Comparison of ENCODE assay signal across 12 cellular contexts in genomic region chr1:84971957-84972356, GRCh38. TPM values are rescaled to one million over a fixed set of nuclear protein-coding genes. Genes with fewer than 3 reads are reported as not detected.
DNase-seq lines count a peak whose midpoint lies in the region; ATAC-seq, FAIRE-seq and TF ChIP-seq lines count a peak whose summit lies in the region.
"Had no signal": no experiment of that assay in that cellular context is flagged by ENCODE, and none has a peak within 500 bp of the region (broad histone marks: within the 10 kb centered on the region; RNA-seq: fewer than 3 reads in every experiment).

No MANE protein-coding gene starts in this region.

- no peaks in the 10 kb centered on the region for H3K9me3 Mint-ChIP-seq in activated B cell treated with CpG ODN at 0.5 μM for 24 hours

- no peak for FAIRE-seq in GM12891 (lab: Jason Lieb, UNC)
- FAIRE-seq: frontal cortex had no signal

- ATAC-seq in GM19467 (IDR thresholded peaks at IDR 0.05; ENCODE audit: unreplicated experiment): peak; percentile 31
- peak; percentile 45 for ATAC-seq in HG03064 (IDR thresholded peaks at IDR 0.05; ENCODE audit: low read depth, unreplicated experiment)
- ATAC-seq in activated B cell treated with CpG ODN at 0.5 μM for 24 hours (ENCODE audit: low read depth): peak; percentile 56
- no peak for ATAC-seq in mucosa of descending colon
- ATAC-seq: right cardiac atrium had no signal

- no peaks in the 10 kb centered on the region for H3K36me3 ChIP-seq in mucosa of descending colon (ENCODE audit: low read depth)

- peak overlapping the region; percentile 67 for H3K4me3 Mint-ChIP-seq in activated B cell treated with CpG ODN at 0.5 μM for 24 hours

- H3K36me3 Mint-ChIP-seq in activated B cell treated with CpG ODN at 0.5 μM for 24 hours (ENCODE audit: low read depth): peaks cover 32% of the 10 kb centered on the region

- intact Hi-C loops in activated B cell treated with CpG ODN at 0.5 μM for 24 hours (cut with micrococcal nuclease) (loop anchor here (1.0 kb wide), 4 partner anchors 19 to 55 kb away; partner anchors contain the start of gene MCOLN2), mucosa of descending colon (cut with DNase I, micrococcal nuclease) (no loop called here)

- CTCF ChIA-PET in activated B cell treated with CpG ODN at 0.5 μM for 24 hours (lab: Charles Lee): interaction anchor here (1.2 to 2.1 kb wide), 5 partner anchors 27 to 287 kb away, joined by 3 to 16 read pairs (median 5); partner anchors contain the start of gene C1orf52

- H3K4me1 Mint-ChIP-seq in activated B cell treated with CpG ODN at 0.5 μM for 24 hours: peaks cover 61% of the 10 kb centered on the region

- peak overlapping the region; percentile 70 for H3K27ac Mint-ChIP-seq in activated B cell treated with CpG ODN at 0.5 μM for 24 hours

- no peaks in the 10 kb centered on the region for H3K27me3 Mint-ChIP-seq in activated B cell treated with CpG ODN at 0.5 μM for 24 hours

- no peak for TF ChIP-seq CTCF in activated B cell treated with CpG ODN at 0.5 μM for 24 hours (IDR thresholded peaks at IDR 0.05)
- no peak for TF ChIP-seq CTCF in mucosa of descending colon (IDR thresholded peaks at IDR 0.05)

- H3K4me3 ChIP-seq in mucosa of descending colon: no peak overlapping the region
- H3K4me3 ChIP-seq: lung had no signal

- no peaks in the 10 kb centered on the region for H3K4me1 ChIP-seq in mucosa of descending colon (ENCODE audit: low read depth)

- POLR2A ChIA-PET in activated B cell treated with CpG ODN at 0.5 μM for 24 hours (lab: Charles Lee): interaction anchor here (1.3 to 1.4 kb wide), 2 partner anchors 23 to 287 kb away, joined by 4 to 8 read pairs; partner anchors contain the start of gene C1orf52

- H3K9me3 ChIP-seq in mucosa of descending colon: no peaks in the 10 kb centered on the region

- TF ChIP-seq POLR2A in GM12891 (IDR thresholded peaks at IDR 0.05; ENCODE audit: low read depth, low read length): no peak

- no peak for DNase-seq in GM12891 (ENCODE audit: insufficient read length, low spot score)
- no peak for DNase-seq in activated B cell treated with CpG ODN at 0.5 μM for 24 hours
- no peak for DNase-seq in NCI-H2081 (lab: John Stamatoyannopoulos, UW)
- no peak for DNase-seq in mucosa of descending colon
- no peak for DNase-seq in OCI-M2 (lab: John Stamatoyannopoulos, UW; ENCODE audit: unreplicated experiment)
- DNase-seq in NCI-H1694 (lab: John Stamatoyannopoulos, UW): no peak
- DNase-seq: cerebellar nuclear complex, right cardiac atrium had no signal

TF ChIP-seq in GM12891, 5 proteins besides CTCF, POLR2A, EP300 and RAD21:
- no peak; the same call in 1 of the 2 replicates for TF ChIP-seq TAF1 (IDR thresholded peaks at IDR 0.05; ENCODE audit: low read depth, low read length)
- TF ChIP-seq PAX5 (IDR thresholded peaks at IDR 0.05; ENCODE audit: insufficient read depth, low read length, severe bottlenecking): no peak
- no peak for TF ChIP-seq POLR2AphosphoS5 (IDR thresholded peaks at IDR 0.05; ENCODE audit: low read depth, low read length)
- TF ChIP-seq SPI1 (IDR thresholded peaks at IDR 0.05; ENCODE audit: low read depth, low read length): peak; percentile 15; the same call in 1 of the 2 replicates
- TF ChIP-seq POU2F2 (IDR thresholded peaks at IDR 0.05; ENCODE audit: low read depth, low read length): no peak

RNA-seq across cellular contexts. Expression of gene MCOLN2, which starts 25.0 kb away (rescaled TPM):
- 59.0 TPM for polyA plus RNA-seq in GM12891 (2012; ENCODE audit: low read depth, missing spikeins)
- total RNA-seq in activated B cell treated with CpG ODN at 0.5 μM for 24 hours (60.1 and 80.2 TPM in 2 replicates), mucosa of descending colon (100 to 1,000 TPM in 1 of 3 donors, 10 to 100 TPM in 2; 10.8 to 101 (median 66.2) TPM)
- total RNA-seq: frontal cortex had no signal
